8 cellular contexts compared by ENCODE assay signal in the genomic region with DNA sequence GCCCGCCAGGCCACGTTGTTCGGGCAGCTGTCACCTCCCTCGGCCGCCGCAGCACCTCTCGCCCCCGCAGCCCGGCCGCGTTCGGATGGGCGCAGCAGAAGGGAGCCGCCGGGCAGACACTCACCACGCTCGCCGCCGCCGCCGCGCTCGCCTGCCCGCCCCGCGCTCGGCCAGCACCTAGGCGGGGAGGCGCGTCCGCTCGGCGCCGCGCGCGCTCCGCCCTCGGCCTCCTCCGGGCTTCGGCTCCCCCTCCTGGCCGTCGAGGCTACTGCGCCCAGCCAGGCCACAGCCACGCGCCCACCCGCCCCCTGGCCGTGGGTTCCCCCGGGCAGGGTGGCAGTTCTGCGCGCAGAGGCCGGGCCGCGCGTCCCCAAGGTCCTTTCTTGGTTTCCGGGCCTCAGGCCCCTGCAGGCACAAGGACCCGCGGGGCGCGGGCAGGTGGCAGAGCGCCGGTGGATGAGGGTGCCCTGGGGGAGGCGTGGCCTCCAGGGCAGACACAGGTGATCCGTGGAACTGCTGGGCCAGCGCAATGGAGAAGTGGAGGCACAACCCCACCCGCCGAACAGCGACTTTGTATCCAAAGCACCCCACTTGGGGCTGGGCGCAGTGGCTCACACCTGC. TPM values are rescaled to one million over a fixed set of nuclear protein-coding genes. Genes with fewer than 3 reads are reported as not detected.
A peak's percentile ranks its signal among the peaks of the same experiment; 100 is the strongest.
DNase-seq lines count a peak whose midpoint lies in the region; ATAC-seq and TF ChIP-seq lines count a peak whose summit lies in the region.

A gene (minus strand): TSS at position 189 of the 621 bp plus-strand sequence. CDS start 3,275 bp downstream, outside the sequence.

- TF ChIP-seq CTCF in OCI-LY7 (conservative IDR thresholded peaks at IDR 0.05; ENCODE audit: low read length): peak; percentile 73

- H3K4me2 ChIP-seq in OCI-LY7 (ENCODE audit: low read length): peak within 1 kb of the TSS; percentile 98

- no peaks in the 10 kb centered on the region for H3K9me3 ChIP-seq in CD4-positive, alpha-beta memory T cell (ENCODE audit: control insufficient read depth in 1 of 2, low read length in 2 of 2)
- no peaks in the 10 kb centered on the region for H3K9me3 ChIP-seq in OCI-LY7 (ENCODE audit: low read length)
- H3K9me3 ChIP-seq in esophagus (ENCODE audit: control insufficient read depth in 2 of 2, insufficient read depth in 1 of 2, low read depth in 1 of 2, low read length in 1 of 2): no peaks in the 10 kb centered on the region
- H3K9me3 ChIP-seq in muscle layer of colon (ENCODE audit: low read length): no peaks in the 10 kb centered on the region

- no peaks in the 10 kb centered on the region for H4K20me1 ChIP-seq in OCI-LY7 (ENCODE audit: insufficient read depth, low read length)

- H3K4me3 Mint-ChIP-seq in CD4-positive, alpha-beta memory T cell: peak within 1 kb of the TSS; percentile 86 to 97 (median 91)

- H3K9ac ChIP-seq in muscle layer of colon (ENCODE audit: low read length): peak within 1 kb of the TSS; percentile 80

- H3K27ac Mint-ChIP-seq in CD4-positive, alpha-beta memory T cell: peak within 1 kb of the TSS; percentile 93 to 96 (median 94)

- H3K9me3 Mint-ChIP-seq in CD4-positive, alpha-beta memory T cell: peaks cover 0 to 1% (median 0%) of the 10 kb centered on the region in 8 donors

- CTCF ChIA-PET in CD4-positive, alpha-beta memory T cell (lab: Charles Lee; ENCODE audit: partially characterized antibody): interaction anchor here (0.7 to 1.1 kb wide), 4 partner anchors 9 to 34 kb away, joined by 3 to 4 read pairs (median 3); a partner anchor contains a TSS
- CTCF ChIA-PET in OCI-LY7 (lab: Charles Lee; ENCODE audit: unreplicated experiment): no interaction called here

- H2AFZ ChIP-seq in OCI-LY7 (ENCODE audit: low read length): peak within 1 kb of the TSS; percentile 51; the same call in 1 of the 2 replicates

- BruUV-seq in OCI-LY7 (replicated peaks; lab: Mats Ljungman, UMichigan): no TSS peak

- H3K4me1 ChIP-seq in CD4-positive, alpha-beta memory T cell (ENCODE audit: insufficient read depth, low read length): peaks cover 32% of the 10 kb centered on the region
- H3K4me1 ChIP-seq in OCI-LY7 (ENCODE audit: insufficient read depth, low read length, poor library complexity, severe bottlenecking) (peaks cover 20% of the 10 kb centered on the region), esophagus (ENCODE audit: control insufficient read depth in 2 of 2, insufficient read depth in 2 of 2, low read length in 1 of 2) (peaks cover 6 to 26% of the 10 kb centered on the region in 2 donors), muscle layer of colon (ENCODE audit: insufficient read depth, low read length) (peaks cover 8% of the 10 kb centered on the region)

- H3K36me3 Mint-ChIP-seq in CD4-positive, alpha-beta memory T cell: peaks cover 0 to 10% of the 10 kb centered on the region in 2 donors

- peaks cover 12% of the 10 kb centered on the region for H3K36me3 ChIP-seq in CD4-positive, alpha-beta memory T cell (ENCODE audit: insufficient read depth, low read length)
- peaks cover 39% of the 10 kb centered on the region; the same call in 1 of the 2 replicates for H3K36me3 ChIP-seq in OCI-LY7 (ENCODE audit: insufficient read depth, low read length)
- peaks cover 0 to 34% of the 10 kb centered on the region in 2 donors for H3K36me3 ChIP-seq in esophagus (ENCODE audit: control insufficient read depth in 2 of 2, insufficient read depth in 2 of 2, low read length in 1 of 2)
- H3K36me3 ChIP-seq in muscle layer of colon (ENCODE audit: insufficient read depth, low read length): no peaks in the 10 kb centered on the region

- peaks cover 5 to 19% (median 10%) of the 10 kb centered on the region in 4 donors for H3K4me1 Mint-ChIP-seq in CD4-positive, alpha-beta memory T cell

- POLR2A ChIA-PET in CD4-positive, alpha-beta memory T cell (lab: Charles Lee; ENCODE audit: partially characterized antibody): interaction anchor here (1.3 to 5.1 kb wide), 8 partner anchors 7 to 232 kb away, joined by 3 to 30 read pairs (median 10); a partner anchor contains a TSS
- POLR2A ChIA-PET in OCI-LY7 (lab: Charles Lee): no interaction called here

- peak within 1 kb of the TSS; percentile 86 for H3K27ac ChIP-seq in CD4-positive, alpha-beta memory T cell (ENCODE audit: low read depth, low read length)
- H3K27ac ChIP-seq in OCI-LY7 (ENCODE audit: low read depth, low read length, poor library complexity, severe bottlenecking) (peak within 1 kb of the TSS; percentile 75), esophagus (ENCODE audit: low read depth in 2 of 2, low read length in 1 of 2) (peak within 1 kb of the TSS; percentile 87 to 89), muscle layer of colon (ENCODE audit: low read depth, low read length) (peak within 1 kb of the TSS; percentile 82)

- H3K9me2 ChIP-seq in OCI-LY7 (ENCODE audit: insufficient read depth, low read length): no peaks in the 10 kb centered on the region

- 3 to 4% methylated on average over 55 to 69 of the region's 69 CpGs for WGBS in esophagus, 2 donors

- no peaks in the 10 kb centered on the region for H3K27me3 ChIP-seq in CD4-positive, alpha-beta memory T cell (ENCODE audit: insufficient read depth, low read length)
- H3K27me3 ChIP-seq in esophagus (ENCODE audit: control insufficient read depth in 1 of 2, insufficient read depth in 2 of 2, low read length in 2 of 2) (no peaks in the 10 kb centered on the region), muscle layer of colon (ENCODE audit: control insufficient read depth in 1 of 2, insufficient read depth in 2 of 2, low read length in 2 of 2) (no peaks in the 10 kb centered on the region)

- H3K4me3 ChIP-seq in CD4-positive, alpha-beta memory T cell (ENCODE audit: low read length in 2 of 2): peak within 1 kb of the TSS; percentile 73 to 91
- H3K4me3 ChIP-seq in OCI-LY7 (ENCODE audit: low read depth, low read length, poor library complexity, severe bottlenecking) (peak within 1 kb of the TSS; percentile 93), esophagus (ENCODE audit: low read depth in 1 of 2, low read length in 2 of 2) (peak within 1 kb of the TSS; percentile 51 to 68), muscle layer of colon (ENCODE audit: low read depth in 1 of 2, low read length in 2 of 2) (peak within 1 kb of the TSS; percentile 79 to 86)

- peaks cover 8% of the 10 kb centered on the region; the same call in 1 of the 2 replicates for H3K79me2 ChIP-seq in OCI-LY7 (ENCODE audit: insufficient read depth, low read depth, low read length)

- peak; percentile 50 for ATAC-seq in GM19438 (IDR thresholded peaks at IDR 0.05; ENCODE audit: low read depth, unreplicated experiment)
- ATAC-seq in HG03571 (IDR thresholded peaks at IDR 0.05; ENCODE audit: unreplicated experiment): peak; percentile 43

- H3K27me3 Mint-ChIP-seq in CD4-positive, alpha-beta memory T cell: no peaks in the 10 kb centered on the region

- intact Hi-C loops in CD4-positive, alpha-beta memory T cell (cut with micrococcal nuclease): loop anchor here (1.0 to 5.0 kb wide), 5 partner anchors 11 to 241 kb away; a partner anchor contains a TSS
- intact Hi-C loops in OCI-LY7 (cut with micrococcal nuclease; ENCODE audit: unreplicated experiment): loop anchor here (5.0 kb wide), 2 partner anchors 51 to 231 kb away; a partner anchor contains a TSS

- peak; percentile 80 to 90 (median 85) for DNase-seq in CD4-positive, alpha-beta memory T cell
- DNase-seq in OCI-LY7 (ENCODE audit: low spot score): peak; percentile 88
- DNase-seq in activated T-cell treated with anti-CD3 and anti-CD28 coated beads, Interleukin-2, amount 50 U/mL, for 1 hour: peak; percentile 90
- peak; percentile 71 to 77 for DNase-seq in stimulated activated CD8-positive, alpha-beta memory T cell treated with anti-CD3 and anti-CD28 coated beads, Interleukin-7, amount 100 ng/mL, for 48 hours (ENCODE audit: extremely low read depth in 1 of 2, low read depth in 1 of 2)

RNA-seq across cellular contexts. Expression of the gene that starts here (rescaled TPM):
- 10 to 100 TPM; 24.0 to 24.1 TPM for total RNA-seq in CD4-positive, alpha-beta memory T cell
- 10 to 100 TPM in 1 of 2 donors, 1 to 10 TPM in 1; 9.4 to 13.5 TPM for polyA plus RNA-seq in CD4-positive, alpha-beta memory T cell
- 22.7 and 30.8 TPM in 2 replicates for total RNA-seq in OCI-LY7 (2014; rRNA removed; shearing (Covaris generic))
- total RNA-seq in OCI-LY7 (2022): 46.2 and 50.9 TPM in 2 replicates
- 10 to 100 TPM; 10.2 TPM for polyA plus RNA-seq in esophagus

Comparison
In these comparisons a context has a peak if more than half of its experiments do, and no peak if none do; other contexts are left out.
1. Peak in every context shown above with its lines: DNase-seq, ATAC-seq, H3K4me3 ChIP-seq and H3K27ac ChIP-seq.